ENCODE assay signal across 27 cellular contexts in the genomic region with DNA sequence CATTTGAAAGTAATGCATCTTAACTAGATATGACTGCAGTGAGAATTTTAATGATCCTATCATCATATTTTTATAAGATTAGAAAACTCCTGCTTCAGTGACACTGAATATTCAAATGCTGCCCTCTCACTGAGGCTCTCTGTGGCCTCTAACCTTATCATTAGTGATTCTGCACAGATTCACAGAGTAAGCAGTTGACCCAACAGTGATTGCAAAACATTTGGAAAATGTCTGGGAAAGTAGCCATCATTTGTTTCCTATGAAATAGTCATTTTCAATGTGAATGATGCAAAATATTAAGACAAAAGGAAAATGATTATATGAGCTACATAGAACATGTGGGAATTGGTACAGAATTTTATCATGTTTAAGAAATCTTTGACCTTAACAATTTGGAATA.
DNase-seq lines count a peak whose midpoint lies in the region; ATAC-seq and TF ChIP-seq lines count a peak whose summit lies in the region.
"Had no signal": no experiment of that assay in that cellular context is flagged by ENCODE, and none has a peak within 500 bp of the region (broad histone marks: within the 10 kb centered on the region; RNA-seq: fewer than 3 reads in every experiment).

No MANE protein-coding gene starts in this region.

- H3K36me3 ChIP-seq in right lobe of liver, result no peaks in the 10 kb centered on the region
- H3K36me3 ChIP-seq: upper lobe of right lung had no signal

- intact Hi-C loops in right lobe of liver (cut with DNase I), result no loop called here

- H3K9me3 Mint-ChIP-seq in stimulated activated memory B cell treated with anti-CD40 and anti-IgM and Interleukin-4, amounts not matched to agents 10 μg/mL and 1 μg/mL and 100 μg/mL, for 72 hours, result peaks cover 16% of the 10 kb centered on the region
- H3K9me3 Mint-ChIP-seq: activated CD8-positive, alpha-beta T cell treated with anti-CD3 and anti-CD28 coated beads for 36 hours had no signal

- H3K9me3 ChIP-seq in right lobe of liver, result peaks cover 0 to 3% (median 0%) of the 10 kb centered on the region in 4 donors
- H3K9me3 ChIP-seq: SK-N-SH, upper lobe of right lung had no signal

- H3K4me3 ChIP-seq in AG09309 (ENCODE audit: control insufficient read depth, low read depth, low read length), result no peak overlapping the region
- no peak overlapping the region for H3K4me3 ChIP-seq in right lobe of liver
- H3K4me3 ChIP-seq: smooth muscle cell, upper lobe of right lung had no signal

- no peaks in the 10 kb centered on the region for H3K27me3 ChIP-seq in right lobe of liver
- H3K27me3 ChIP-seq: upper lobe of right lung had no signal

- no peak for TF ChIP-seq CTCF in AG09309 (IDR thresholded peaks at IDR 0.05; ENCODE audit: control insufficient read depth, insufficient read depth, low read depth, low read length, missing control alignments)
- TF ChIP-seq CTCF in right lobe of liver (IDR thresholded peaks at IDR 0.05), result no peak

- H3K27ac Mint-ChIP-seq in stimulated activated memory B cell treated with anti-CD40 and anti-IgM and Interleukin-4, amounts not matched to agents 10 μg/mL and 1 μg/mL and 100 μg/mL, for 72 hours, result no peak overlapping the region
- H3K27ac Mint-ChIP-seq: activated CD8-positive, alpha-beta T cell treated with anti-CD3 and anti-CD28 coated beads for 36 hours; CD4-positive, CD25-positive, alpha-beta regulatory T cell; T-helper 17 cell had no signal

- H3K4me1 ChIP-seq in right lobe of liver, result no peaks in the 10 kb centered on the region
- H3K4me1 ChIP-seq: upper lobe of right lung had no signal

- H3K36me3 Mint-ChIP-seq in stimulated activated memory B cell treated with anti-CD40 and anti-IgM and Interleukin-4, amounts not matched to agents 10 μg/mL and 1 μg/mL and 100 μg/mL, for 72 hours, result no peaks in the 10 kb centered on the region
- H3K36me3 Mint-ChIP-seq: brain; CD4-positive, CD25-positive, alpha-beta regulatory T cell had no signal

- ATAC-seq in right lobe of liver, result peak; percentile 60 to 89 (median 76)
- ATAC-seq in stimulated activated memory B cell treated with anti-CD40 and anti-IgM and Interleukin-4, amounts not matched to agents 10 μg/mL and 1 μg/mL and 100 μg/mL, for 72 hours, result no peak
- ATAC-seq: activated CD8-positive, alpha-beta T cell treated with anti-CD3 and anti-CD28 coated beads for 36 hours; T-helper 17 cell had no signal

- DNase-seq in AG09309 (ENCODE audit: low read depth), result peak; percentile 24
- peak; percentile 43 for DNase-seq in GM04504 (ENCODE audit: low read depth)
- peak; percentile 82 for DNase-seq in fibroblast of gingiva (ENCODE audit: low read depth)
- DNase-seq in right lobe of liver, result no peak
- no peak for DNase-seq in D341Med (ENCODE audit: low spot score)
- DNase-seq in NCI-H2081 (lab: John Stamatoyannopoulos, UW), result no peak
- DNase-seq: activated CD4-positive, alpha-beta T cell treated with anti-CD3 and anti-CD28 coated beads for 1 hour; activated CD8-positive, alpha-beta T cell treated with anti-CD3 and anti-CD28 coated beads for 36 hours; activated effector memory CD4-positive, alpha-beta T cell treated with Interleukin-2 at 50 U/mL for 16 hours; CD4-positive, CD25-positive, alpha-beta regulatory T cell; effector CD8-positive, alpha-beta T cell; erythroblast; head of caudate nucleus; kidney glomerular epithelial cell; mesendoderm; NCI-H1092; NCI-H187 treated with DMSO at 0.1 percent for 48 hours; NCI-H69; nucleus accumbens; SK-N-SH; stimulated activated CD4-positive, alpha-beta T cell treated with anti-CD3 and anti-CD28 coated beads, Interleukin-2, amount 100 ng/mL, for 24 hours; substantia nigra; T-helper 17 cell; upper lobe of right lung had no signal

- no peak overlapping the region for H3K4me3 Mint-ChIP-seq in stimulated activated memory B cell treated with anti-CD40 and anti-IgM and Interleukin-4, amounts not matched to agents 10 μg/mL and 1 μg/mL and 100 μg/mL, for 72 hours
- H3K4me3 Mint-ChIP-seq: activated CD8-positive, alpha-beta T cell treated with anti-CD3 and anti-CD28 coated beads for 36 hours; brain; CD4-positive, CD25-positive, alpha-beta regulatory T cell; T-helper 17 cell had no signal

- H3K27me3 Mint-ChIP-seq in stimulated activated memory B cell treated with anti-CD40 and anti-IgM and Interleukin-4, amounts not matched to agents 10 μg/mL and 1 μg/mL and 100 μg/mL, for 72 hours, result no peaks in the 10 kb centered on the region
- H3K27me3 Mint-ChIP-seq: activated CD8-positive, alpha-beta T cell treated with anti-CD3 and anti-CD28 coated beads for 36 hours; brain; CD4-positive, CD25-positive, alpha-beta regulatory T cell; T-helper 17 cell had no signal

- no peaks in the 10 kb centered on the region for H3K4me1 Mint-ChIP-seq in stimulated activated memory B cell treated with anti-CD40 and anti-IgM and Interleukin-4, amounts not matched to agents 10 μg/mL and 1 μg/mL and 100 μg/mL, for 72 hours
- H3K4me1 Mint-ChIP-seq: brain; CD4-positive, CD25-positive, alpha-beta regulatory T cell; T-helper 17 cell had no signal

- no peak for TF ChIP-seq POLR2A in right lobe of liver (IDR thresholded peaks at IDR 0.05)

- H3K27ac ChIP-seq in right lobe of liver, result no peak overlapping the region
- H3K27ac ChIP-seq: upper lobe of right lung had no signal

Comparison
In these comparisons a context has a peak if more than half of its experiments do, and no peak if none do; other contexts are left out.
1. DNase-seq: peak in AG09309 (single experiment), GM04504 (single experiment) and fibroblast of gingiva (single experiment); none in right lobe of liver (0 of 3), D341Med (single experiment) and NCI-H2081 (0 of 2).